Comparison of ENCODE assay signal across 25 cellular contexts in the genomic region with DNA sequence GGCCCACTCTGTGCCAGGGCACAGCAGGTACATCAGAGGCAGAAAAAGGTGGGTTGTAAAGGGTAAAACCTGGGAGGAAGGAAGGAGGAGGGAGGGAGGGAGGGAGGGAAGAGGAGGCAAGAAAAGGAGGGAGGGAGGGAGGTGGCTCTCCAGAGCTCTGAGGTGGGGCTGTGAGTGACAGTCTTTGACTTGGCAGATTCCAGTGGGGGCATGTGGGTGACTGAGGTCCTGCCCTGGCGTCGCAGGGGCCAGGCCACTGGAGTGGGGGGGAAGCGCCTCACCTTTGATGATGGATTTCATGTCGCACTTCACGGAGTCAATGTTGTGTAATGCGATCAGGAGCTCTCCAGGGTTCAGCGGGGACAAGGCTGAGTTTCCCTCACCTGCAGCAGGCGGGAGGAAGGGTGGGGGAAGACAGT. TPM values are rescaled to one million over a fixed set of nuclear protein-coding genes. Genes with fewer than 3 reads are reported as not detected.
DNase-seq lines count a peak whose midpoint lies in the region; ATAC-seq, FAIRE-seq and TF ChIP-seq lines count a peak whose summit lies in the region.
"Had no signal": no experiment of that assay in that cellular context is flagged by ENCODE, and none has a peak within 500 bp of the region (broad histone marks: within the 10 kb centered on the region; RNA-seq: fewer than 3 reads in every experiment).

No MANE protein-coding gene starts in this region.

- H3K27me3 ChIP-seq in cardiac muscle cell (no peaks in the 10 kb centered on the region), bronchial epithelial cell (ENCODE audit: control insufficient read depth, insufficient read depth, low read length) (no peaks in the 10 kb centered on the region)
- H3K27me3 ChIP-seq: Peyer's patch had no signal

- no peak for TF ChIP-seq CTCF in cardiac muscle cell (IDR thresholded peaks at IDR 0.05; ENCODE audit: low read depth, low read length)
- TF ChIP-seq CTCF in bronchial epithelial cell (IDR thresholded peaks at IDR 0.05; ENCODE audit: insufficient read depth, low read length, severe bottlenecking), result no peak

- H3K9me3 Mint-ChIP-seq in stimulated activated naive B cell treated with anti-CD40 and anti-IgM and Interleukin-4, amounts not matched to agents 10 μg/mL and 1 μg/mL and 100 μg/mL, for 72 hours, result no peaks in the 10 kb centered on the region
- H3K9me3 Mint-ChIP-seq: activated naive CD8-positive, alpha-beta T cell treated with anti-CD3 and anti-CD28 coated beads for 36 hours; naive thymus-derived CD4-positive, alpha-beta T cell had no signal

- DNase-seq in cardiac muscle cell (ENCODE audit: low read depth in 1 of 2, low spot score in 1 of 2) (no peak), Right ventricle myocardium superior (no peak), bronchial epithelial cell (ENCODE audit: low read depth) (no peak), DMS153 treated with DMSO at 0.1 percent for 48 hours (lab: John Stamatoyannopoulos, UW; ENCODE audit: unreplicated experiment) (no peak), COR-L47 (lab: John Stamatoyannopoulos, UW) (no peak)
- no peak for DNase-seq in stimulated activated naive B cell treated with anti-CD40 and anti-IgM and Interleukin-4, amounts not matched to agents 10 μg/mL and 1 μg/mL and 100 μg/mL, for 72 hours
- DNase-seq: activated CD4-positive, CD25-positive, alpha-beta regulatory T cell; activated naive CD8-positive, alpha-beta T cell treated with anti-CD3 and anti-CD28 coated beads for 36 hours; C1 segment of cervical spinal cord; Karpas-422; left cardiac atrium; mesendoderm; naive thymus-derived CD4-positive, alpha-beta T cell; NCI-H187 treated with DMSO at 0.1 percent for 48 hours; Peyer's patch; stimulated activated CD4-positive, alpha-beta T cell treated with anti-CD3 and anti-CD28 coated beads, Interleukin-15, amount 100 ng/mL, for 24 hours had no signal

- ATAC-seq in Right ventricle myocardium superior (ENCODE audit: poor library complexity), result no peak
- no peak for ATAC-seq in stimulated activated naive B cell treated with anti-CD40 and anti-IgM and Interleukin-4, amounts not matched to agents 10 μg/mL and 1 μg/mL and 100 μg/mL, for 72 hours (replicated peaks)
- ATAC-seq: left cardiac atrium; naive thymus-derived CD4-positive, alpha-beta T cell; sciatic nerve had no signal

- peaks cover 10% of the 10 kb centered on the region for H3K4me1 ChIP-seq in cardiac muscle cell (ENCODE audit: low read depth)
- H3K4me1 ChIP-seq: parathyroid adenoma had no signal

- peaks cover 10% of the 10 kb centered on the region for H3K36me3 ChIP-seq in cardiac muscle cell
- H3K36me3 ChIP-seq in bronchial epithelial cell (ENCODE audit: control insufficient read depth, insufficient read depth, low read length), result peaks cover 27% of the 10 kb centered on the region

- H3K9me3 ChIP-seq in cardiac muscle cell (ENCODE audit: low read depth), result no peaks in the 10 kb centered on the region
- H3K9me3 ChIP-seq: Peyer's patch had no signal

- FAIRE-seq in bronchial epithelial cell (lab: Jason Lieb, UNC), result peak; percentile 89
- FAIRE-seq: colon, GM18507, HTR-8/SVneo had no signal

- H3K36me3 Mint-ChIP-seq in stimulated activated naive B cell treated with anti-CD40 and anti-IgM and Interleukin-4, amounts not matched to agents 10 μg/mL and 1 μg/mL and 100 μg/mL, for 72 hours, result peaks cover 50 to 58% of the 10 kb centered on the region in 2 donors

- no peaks in the 10 kb centered on the region for H3K27me3 Mint-ChIP-seq in stimulated activated naive B cell treated with anti-CD40 and anti-IgM and Interleukin-4, amounts not matched to agents 10 μg/mL and 1 μg/mL and 100 μg/mL, for 72 hours
- H3K27me3 Mint-ChIP-seq: activated naive CD8-positive, alpha-beta T cell treated with anti-CD3 and anti-CD28 coated beads for 36 hours; naive thymus-derived CD4-positive, alpha-beta T cell had no signal

- intact Hi-C loops in Right ventricle myocardium superior (cut with DNase I), result no loop called here

- H3K27ac ChIP-seq in cardiac muscle cell, result peak overlapping the region; percentile 21
- H3K27ac ChIP-seq: parathyroid adenoma, Peyer's patch had no signal

- H3K4me3 ChIP-seq in cardiac muscle cell (no peak overlapping the region), bronchial epithelial cell (ENCODE audit: low read depth, low read length) (no peak overlapping the region)
- H3K4me3 ChIP-seq: Peyer's patch had no signal

- peak overlapping the region; percentile 73 for H3K27ac Mint-ChIP-seq in stimulated activated naive B cell treated with anti-CD40 and anti-IgM and Interleukin-4, amounts not matched to agents 10 μg/mL and 1 μg/mL and 100 μg/mL, for 72 hours

- peaks cover 6 to 20% of the 10 kb centered on the region in 2 donors for H3K4me1 Mint-ChIP-seq in stimulated activated naive B cell treated with anti-CD40 and anti-IgM and Interleukin-4, amounts not matched to agents 10 μg/mL and 1 μg/mL and 100 μg/mL, for 72 hours

- no peak overlapping the region for H3K4me3 Mint-ChIP-seq in stimulated activated naive B cell treated with anti-CD40 and anti-IgM and Interleukin-4, amounts not matched to agents 10 μg/mL and 1 μg/mL and 100 μg/mL, for 72 hours
- H3K4me3 Mint-ChIP-seq: activated naive CD8-positive, alpha-beta T cell treated with anti-CD3 and anti-CD28 coated beads for 36 hours; naive thymus-derived CD4-positive, alpha-beta T cell had no signal

RNA-seq across cellular contexts. Expression of a gene that starts 6.0 kb away (rescaled TPM):
- 0.07 and 0.27 TPM in 2 replicates for total RNA-seq in cardiac muscle cell
- polyA plus RNA-seq in cardiac muscle cell, result 0.45 TPM in 1 of 2 replicates, not detected in the other
- total RNA-seq in Right ventricle myocardium superior, result 0.08 TPM
- under 0.01 TPM in 1 of 2 replicates, not detected in the other for total RNA-seq in bronchial epithelial cell
- total RNA-seq: left cardiac atrium, temporal lobe had no signal
- polyA plus RNA-seq: fibroblast of lung; naive thymus-derived CD4-positive, alpha-beta T cell had no signal

RNA-seq across cellular contexts. Expression of a gene that starts 28.5 kb away (rescaled TPM):
- total RNA-seq in cardiac muscle cell, result 65.1 and 112 TPM in 2 replicates
- 138 and 163 TPM in 2 replicates for polyA plus RNA-seq in cardiac muscle cell
- total RNA-seq in Right ventricle myocardium superior, result 57.2 TPM
- 25.3 and 29.0 TPM in 2 replicates for total RNA-seq in bronchial epithelial cell

RNA-seq across cellular contexts. Expression of a gene that starts 38.8 kb away (rescaled TPM):
- total RNA-seq in cardiac muscle cell, result 92.7 and 142 TPM in 2 replicates
- polyA plus RNA-seq in cardiac muscle cell, result 94.9 and 98.7 TPM in 2 replicates
- total RNA-seq in Right ventricle myocardium superior, result 237 TPM
- total RNA-seq in bronchial epithelial cell, result 4.7 and 9.1 TPM in 2 replicates

RNA-seq across cellular contexts. Expression of a gene that starts 41.8 kb away (rescaled TPM):
- total RNA-seq in cardiac muscle cell (43.2 and 78.7 TPM in 2 replicates), Right ventricle myocardium superior (29.6 TPM), bronchial epithelial cell (27.9 and 29.7 TPM in 2 replicates)
- 66.6 and 76.4 TPM in 2 replicates for polyA plus RNA-seq in cardiac muscle cell

RNA-seq across cellular contexts. Expression of a gene that starts 43.0 kb away (rescaled TPM):
- total RNA-seq in cardiac muscle cell (0.49 and 1.6 TPM in 2 replicates), Right ventricle myocardium superior (not detected), bronchial epithelial cell (not detected in 2 replicates)
- polyA plus RNA-seq in cardiac muscle cell, result 1.3 and 1.9 TPM in 2 replicates
- total RNA-seq: fibroblast of lung; left cardiac atrium; naive thymus-derived CD4-positive, alpha-beta T cell; NCI-H460; sciatic nerve; T-helper 2 cell treated with Interferon-gamma antibody and Interleukin-4, amounts not matched to agents 100 ng/mL and 5 ng/mL, for 36 hours; temporal lobe had no signal
- polyA plus RNA-seq: fibroblast of lung; naive thymus-derived CD4-positive, alpha-beta T cell had no signal
